25 cellular contexts compared by ENCODE assay signal in genomic region chr6:5776104-5776503, GRCh38.
"Had no signal": no experiment of that assay in that cellular context is flagged by ENCODE, and none has a peak within 500 bp of the region (broad histone marks: within the 10 kb centered on the region; RNA-seq: fewer than 3 reads in every experiment).

No MANE protein-coding gene starts in this region.

- ATAC-seq: activated CD8-positive, alpha-beta T cell treated with anti-CD3 and anti-CD28 coated beads for 36 hours; activated T-cell treated with anti-CD3 and anti-CD28 coated beads, Interleukin-2, amount 50 U/mL, for 72 hours; activated T-helper 17 cell treated with anti-CD3 and anti-CD28 coated beads, Interleukin-2, amount 50 U/mL, for 72 hours had no signal

- H3K9me3 Mint-ChIP-seq: activated CD4-positive, alpha-beta T cell treated with anti-CD3 and anti-CD28 coated beads, Interleukin-2, amount 10 ng/mL, durations not matched to agents 24 days and 14 days; activated CD8-positive, alpha-beta T cell treated with anti-CD3 and anti-CD28 coated beads for 36 hours; activated naive CD4-positive, alpha-beta T cell treated with anti-CD3 and anti-CD28 coated beads, Interleukin-2, amount 50 U/mL, for 24 hours; activated naive CD8-positive, alpha-beta T cell treated with anti-CD3 and anti-CD28 coated beads, Interleukin-2, amount 10 ng/mL, durations not matched to agents 7 days and 5 days; activated T-cell treated with anti-CD3 and anti-CD28 coated beads, Interleukin-2, amount 50 U/mL, for 72 hours; central memory CD8-positive, alpha-beta T cell had no signal

- H3K9me3 ChIP-seq: ascending aorta had no signal

- H3K36me3 Mint-ChIP-seq: activated naive CD8-positive, alpha-beta T cell treated with anti-CD3 and anti-CD28 coated beads, Interleukin-2, amount 10 ng/mL, durations not matched to agents 7 days and 5 days had no signal

- H3K4me1 ChIP-seq: ascending aorta had no signal

- H3K27me3 Mint-ChIP-seq: activated CD4-positive, alpha-beta T cell treated with anti-CD3 and anti-CD28 coated beads, Interleukin-2, amount 10 ng/mL, durations not matched to agents 24 days and 14 days; activated CD8-positive, alpha-beta T cell treated with anti-CD3 and anti-CD28 coated beads for 36 hours; activated naive CD4-positive, alpha-beta T cell treated with anti-CD3 and anti-CD28 coated beads, Interleukin-2, amount 50 U/mL, for 24 hours; activated naive CD8-positive, alpha-beta T cell treated with anti-CD3 and anti-CD28 coated beads, Interleukin-2, amount 10 ng/mL, durations not matched to agents 7 days and 5 days; activated T-helper 17 cell treated with anti-CD3 and anti-CD28 coated beads, Interleukin-2, amount 50 U/mL, for 72 hours; central memory CD8-positive, alpha-beta T cell had no signal

- H3K36me3 ChIP-seq: ascending aorta, cardiac muscle cell had no signal

- H3K27ac ChIP-seq: ascending aorta, cardiac muscle cell had no signal

- H3K4me3 ChIP-seq: ascending aorta, cardiac muscle cell had no signal

- FAIRE-seq: TTC549 had no signal

- H3K4me3 Mint-ChIP-seq: activated CD4-positive, alpha-beta T cell treated with anti-CD3 and anti-CD28 coated beads, Interleukin-2, amount 10 ng/mL, durations not matched to agents 24 days and 14 days; activated CD8-positive, alpha-beta T cell treated with anti-CD3 and anti-CD28 coated beads for 36 hours; activated naive CD4-positive, alpha-beta T cell treated with anti-CD3 and anti-CD28 coated beads, Interleukin-2, amount 50 U/mL, for 24 hours; activated naive CD8-positive, alpha-beta T cell treated with anti-CD3 and anti-CD28 coated beads, Interleukin-2, amount 10 ng/mL, durations not matched to agents 7 days and 5 days; activated T-cell treated with anti-CD3 and anti-CD28 coated beads, Interleukin-2, amount 50 U/mL, for 72 hours; activated T-helper 17 cell treated with anti-CD3 and anti-CD28 coated beads, Interleukin-2, amount 50 U/mL, for 72 hours; central memory CD8-positive, alpha-beta T cell had no signal

- H3K4me1 Mint-ChIP-seq: activated CD4-positive, alpha-beta T cell treated with anti-CD3 and anti-CD28 coated beads, Interleukin-2, amount 10 ng/mL, durations not matched to agents 24 days and 14 days; activated naive CD4-positive, alpha-beta T cell treated with anti-CD3 and anti-CD28 coated beads, Interleukin-2, amount 50 U/mL, for 24 hours; activated naive CD8-positive, alpha-beta T cell treated with anti-CD3 and anti-CD28 coated beads, Interleukin-2, amount 10 ng/mL, durations not matched to agents 7 days and 5 days; activated T-helper 17 cell treated with anti-CD3 and anti-CD28 coated beads, Interleukin-2, amount 50 U/mL, for 72 hours; central memory CD8-positive, alpha-beta T cell had no signal

- DNase-seq: activated CD4-positive, alpha-beta T cell treated with anti-CD3 and anti-CD28 coated beads, Interleukin-2, amount 10 ng/mL, durations not matched to agents 24 days and 14 days; activated CD4-positive, alpha-beta T cell treated with anti-CD3 and anti-CD28 coated beads, Interleukin-2, amount 50 U/mL, for 4 hours; activated CD8-positive, alpha-beta T cell treated with anti-CD3 and anti-CD28 coated beads for 36 hours; activated effector memory CD4-positive, alpha-beta T cell treated with anti-CD3 and anti-CD28 coated beads, Interleukin-2, amount 50 U/mL, for 16 hours; activated naive CD4-positive, alpha-beta T cell; activated naive CD8-positive, alpha-beta T cell treated with anti-CD3 and anti-CD28 coated beads, Interleukin-2, amount 10 ng/mL, durations not matched to agents 7 days and 5 days; activated T-cell treated with anti-CD3 and anti-CD28 coated beads, Interleukin-2, amount 50 U/mL, for 1 hour; activated T-cell treated with anti-CD3 and anti-CD28 coated beads, Interleukin-2, amount 50 U/mL, for 72 hours; amygdala; MM.1S; MV-4-11; NCI-H1092; NCI-H1436 treated with DMSO at 0.1 percent for 48 hours; NCI-H2029; NCI-H345; NK-92 treated with Interleukin-12 subunit alpha and Interleukin-12 subunit beta, amount 100 ng/mL, for 24 hours; OCI-M1; Right ventricle myocardium superior; T1000 had no signal

- H3K27me3 ChIP-seq: ascending aorta, cardiac muscle cell had no signal

- H3K27ac Mint-ChIP-seq: activated CD4-positive, alpha-beta T cell treated with anti-CD3 and anti-CD28 coated beads, Interleukin-2, amount 10 ng/mL, durations not matched to agents 24 days and 14 days; activated CD8-positive, alpha-beta T cell treated with anti-CD3 and anti-CD28 coated beads for 36 hours; activated naive CD4-positive, alpha-beta T cell treated with anti-CD3 and anti-CD28 coated beads, Interleukin-2, amount 50 U/mL, for 24 hours; activated naive CD8-positive, alpha-beta T cell treated with anti-CD3 and anti-CD28 coated beads, Interleukin-2, amount 10 ng/mL, durations not matched to agents 7 days and 5 days; activated T-cell treated with anti-CD3 and anti-CD28 coated beads, Interleukin-2, amount 50 U/mL, for 72 hours; activated T-helper 17 cell treated with anti-CD3 and anti-CD28 coated beads, Interleukin-2, amount 50 U/mL, for 72 hours had no signal
